8 cellular contexts compared by ENCODE assay signal in the genomic region with DNA sequence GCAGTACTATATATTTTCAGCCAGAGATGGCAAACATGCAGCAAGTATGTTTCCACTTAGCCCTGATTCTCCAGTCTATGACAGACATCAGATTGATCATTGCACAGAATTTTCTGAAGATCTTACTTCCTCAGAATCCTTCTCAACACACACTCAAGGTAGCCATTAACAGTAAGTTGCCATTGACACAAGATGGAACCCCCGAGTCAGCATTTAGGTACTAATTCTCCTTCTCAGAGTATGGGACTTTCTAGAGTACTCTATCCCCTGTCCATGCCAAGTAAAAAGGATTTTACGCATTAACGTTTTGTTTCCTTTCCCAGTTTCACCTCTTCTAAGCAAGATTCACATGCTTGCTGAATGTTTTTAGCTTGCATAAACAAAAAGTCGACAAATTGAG.
"Had no signal": no experiment of that assay in that cellular context is flagged by ENCODE, and none has a peak within 500 bp of the region (broad histone marks: within the 10 kb centered on the region; RNA-seq: fewer than 3 reads in every experiment).

No MANE protein-coding gene starts in this region.

- H2AFZ ChIP-seq: GM23338 had no signal

- H3K27ac Mint-ChIP-seq: GM23338, IgD-negative memory B cell had no signal

- H3K4me1 Mint-ChIP-seq: GM23338, IgD-negative memory B cell had no signal

- H3K9me3 ChIP-seq: HAP-1 had no signal

- H3K9ac ChIP-seq: KMS-11 had no signal

- H3K36me3 Mint-ChIP-seq: IgD-negative memory B cell had no signal

- H3K4me3 Mint-ChIP-seq: GM23338, IgD-negative memory B cell had no signal

- FAIRE-seq: HTR-8/SVneo had no signal

- ATAC-seq: GM23338, HCT116 had no signal

- DNase-seq: H7, KBM-7 had no signal

- H3K4me2 ChIP-seq: GM23338, KMS-11 had no signal

- H3K36me3 ChIP-seq: HAP-1 had no signal

- H3K4me3 ChIP-seq: GM23338, HAP-1 had no signal

- H3K27ac ChIP-seq: KMS-11 had no signal
